ENCODE assay signal across 1 cellular context in genomic region chr12:6828671-6829531, GRCh38.
TF ChIP-seq lines count a peak whose summit lies in the region.

No MANE protein-coding gene starts in this region.

TF ChIP-seq in HepG2, 621 proteins besides CTCF, POLR2A, EP300 and RAD21 (continued from another document and continues in another):
- TF ChIP-seq GMEB2 (CRISPR knock-in tag; IDR thresholded peaks at IDR 0.05; ENCODE audit: low read depth) (no peak), HINFP (CRISPR knock-in tag; IDR thresholded peaks at IDR 0.05; ENCODE audit: low read depth) (no peak), CREB1 (IDR thresholded peaks at IDR 0.05) (peak; percentile 7; the same call in 1 of the 2 replicates), CREB1 (CRISPR knock-in tag; IDR thresholded peaks at IDR 0.05) (no peak), TMF1 (CRISPR knock-in tag; IDR thresholded peaks at IDR 0.05; ENCODE audit: low read depth) (no peak), ZNF576 (CRISPR knock-in tag; IDR thresholded peaks at IDR 0.05) (no peak), FOXJ3 (CRISPR knock-in tag; IDR thresholded peaks at IDR 0.05; ENCODE audit: borderline replicate concordance) (no peak), ZNF883 (CRISPR knock-in tag; IDR thresholded peaks at IDR 0.05; ENCODE audit: not compliant biosample characterization) (peak; percentile 61), CC2D1A (CRISPR knock-in tag; IDR thresholded peaks at IDR 0.05) (no peak), ZNF350 (CRISPR knock-in tag; IDR thresholded peaks at IDR 0.05; ENCODE audit: borderline replicate concordance, low read depth) (peak; percentile 66; the same call in 1 of the 2 replicates), GPN1 (CRISPR knock-in tag; IDR thresholded peaks at IDR 0.05; ENCODE audit: borderline replicate concordance) (peak; percentile 92), ZC3H13 (CRISPR knock-in tag; IDR thresholded peaks at IDR 0.05) (peak; percentile 88; the same call in 1 of the 2 replicates), CSRNP1 (CRISPR knock-in tag; IDR thresholded peaks at IDR 0.05) (peak; percentile 62; the same call in 1 of the 2 replicates), ZBTB46 (CRISPR knock-in tag; IDR thresholded peaks at IDR 0.05; ENCODE audit: borderline replicate concordance) (no peak), ONECUT2 (CRISPR knock-in tag; IDR thresholded peaks at IDR 0.05) (no peak), MBNL3 (CRISPR knock-in tag; conservative IDR thresholded peaks at IDR 0.05) (no peak), ATF6 (CRISPR knock-in tag; conservative IDR thresholded peaks at IDR 0.05) (no peak), ZNF329 (CRISPR knock-in tag; IDR thresholded peaks at IDR 0.05; ENCODE audit: low read depth) (no peak), MAX (IDR thresholded peaks at IDR 0.05) (peak; percentile 66), NFE2L1 (CRISPR knock-in tag; IDR thresholded peaks at IDR 0.05; ENCODE audit: borderline replicate concordance) (peak; percentile 60; the same call in 1 of the 2 replicates), NFE2L2 (IDR thresholded peaks at IDR 0.05; ENCODE audit: low read length) (no peak), RCOR2 (CRISPR knock-in tag; IDR thresholded peaks at IDR 0.05) (no peak), MTA3 (CRISPR knock-in tag; IDR thresholded peaks at IDR 0.05) (no peak), FOXO1 (CRISPR knock-in tag; IDR thresholded peaks at IDR 0.05) (0 out of 2 replicates have a peak, but pooled peaks have one; percentile 25), PLRG1 (conservative IDR thresholded peaks at IDR 0.05) (no peak), TARDBP (CRISPR knock-in tag; IDR thresholded peaks at IDR 0.05) (no peak), PITX1 (CRISPR knock-in tag; IDR thresholded peaks at IDR 0.05) (no peak; the same call in 1 of the 2 replicates), ELF1 (CRISPR knock-in tag; IDR thresholded peaks at IDR 0.05) (no peak), ZBTB34 (CRISPR knock-in tag; IDR thresholded peaks at IDR 0.05) (peak; percentile 25; the same call in 1 of the 2 replicates), ZFAT (CRISPR knock-in tag; conservative IDR thresholded peaks at IDR 0.05) (no peak), ZNF75D (CRISPR knock-in tag; IDR thresholded peaks at IDR 0.05; ENCODE audit: borderline replicate concordance) (no peak), KDM5B (CRISPR knock-in tag; IDR thresholded peaks at IDR 0.05; ENCODE audit: borderline replicate concordance) (peak; percentile 70), GMEB1 (CRISPR knock-in tag; IDR thresholded peaks at IDR 0.05; ENCODE audit: borderline replicate concordance) (peak; percentile 15; the same call in 1 of the 2 replicates), ETV6 (CRISPR knock-in tag; conservative IDR thresholded peaks at IDR 0.05) (no peak), SP5 (CRISPR knock-in tag; IDR thresholded peaks at IDR 0.05; ENCODE audit: borderline replicate concordance, low read depth) (no peak), HMGXB4 (CRISPR knock-in tag; IDR thresholded peaks at IDR 0.05; ENCODE audit: borderline replicate concordance in 1 of 2, low read depth in 1 of 2) (peak; percentile 43 to 92; a peak in 3 of 4 replicates), SETDB1 (CRISPR knock-in tag; IDR thresholded peaks at IDR 0.05; ENCODE audit: borderline replicate concordance) (no peak), ZKSCAN5 (CRISPR knock-in tag; IDR thresholded peaks at IDR 0.05) (no peak), MAZ (IDR thresholded peaks at IDR 0.05; ENCODE audit: borderline replicate concordance, low read depth, low read length) (no peak), MAZ (CRISPR knock-in tag; IDR thresholded peaks at IDR 0.05; ENCODE audit: low read depth) (peak; percentile 38; the same call in 1 of the 2 replicates), SNAPC4 (CRISPR knock-in tag; IDR thresholded peaks at IDR 0.05) (no peak)
